20 cellular contexts compared by ENCODE assay signal in the genomic region with DNA sequence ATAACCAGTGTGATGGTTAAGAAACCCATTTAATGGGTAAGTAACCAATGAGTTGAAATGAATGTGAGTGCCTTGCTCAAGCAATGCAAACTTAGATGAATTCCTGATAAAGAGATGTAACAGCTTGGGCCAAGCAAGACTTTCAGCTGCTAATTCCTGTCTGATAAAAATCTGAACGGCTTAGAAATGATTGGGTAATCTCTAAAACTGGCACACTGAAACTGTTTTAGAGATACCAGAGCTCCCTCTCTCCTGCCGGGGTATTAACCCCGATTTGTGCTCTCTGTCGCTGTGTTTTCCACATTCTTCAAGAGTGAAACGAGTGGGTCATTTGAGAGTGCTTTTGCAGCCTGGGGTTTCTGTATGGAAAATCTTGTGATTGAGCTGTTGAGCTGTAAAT.
DNase-seq lines count a peak whose midpoint lies in the region; TF ChIP-seq lines count a peak whose summit lies in the region.
"Had no signal": no experiment of that assay in that cellular context is flagged by ENCODE, and none has a peak within 500 bp of the region (broad histone marks: within the 10 kb centered on the region; RNA-seq: fewer than 3 reads in every experiment).

No MANE protein-coding gene starts in this region.

- H3K4me3 ChIP-seq in suprapubic skin (peak overlapping the region; percentile 60), thyroid gland (replicated peaks in 1 of 3) (no peak overlapping the region)
- H3K4me3 ChIP-seq in effector memory CD4-positive, alpha-beta T cell (ENCODE audit: insufficient read depth, low read depth, low read length, poor library complexity, severe bottlenecking), result no peak overlapping the region
- H3K4me3 ChIP-seq: A549, adrenal gland had no signal

- TF ChIP-seq CTCF in brain (conservative IDR thresholded peaks at IDR 0.05) (no peak), suprapubic skin (IDR thresholded peaks at IDR 0.05) (no peak), thyroid gland (IDR thresholded peaks at IDR 0.05) (no peak)

- H3K27me3 Mint-ChIP-seq in activated naive CD8-positive, alpha-beta T cell, result peaks cover 27% of the 10 kb centered on the region
- H3K27me3 Mint-ChIP-seq in activated naive CD8-positive, alpha-beta T cell treated with anti-CD3 and anti-CD28 coated beads for 36 hours, result peaks cover 54% of the 10 kb centered on the region
- H3K27me3 Mint-ChIP-seq in brain (peaks cover 62% of the 10 kb centered on the region), immature natural killer cell (ENCODE audit: low read depth in 3 of 3) (peaks cover 10 to 17% (median 14%) of the 10 kb centered on the region in 3 donors)

- peaks cover 3% of the 10 kb centered on the region for H3K36me3 Mint-ChIP-seq in activated naive CD8-positive, alpha-beta T cell
- H3K36me3 Mint-ChIP-seq in activated naive CD8-positive, alpha-beta T cell treated with anti-CD3 and anti-CD28 coated beads for 36 hours, result peaks cover 3% of the 10 kb centered on the region
- peaks cover 26% of the 10 kb centered on the region for H3K36me3 Mint-ChIP-seq in brain
- peaks cover 3 to 11% (median 4%) of the 10 kb centered on the region in 3 donors for H3K36me3 Mint-ChIP-seq in immature natural killer cell
- H3K36me3 Mint-ChIP-seq: CD14-positive monocyte had no signal

- H3K9me3 ChIP-seq in suprapubic skin, result no peaks in the 10 kb centered on the region
- no peaks in the 10 kb centered on the region for H3K9me3 ChIP-seq in thyroid gland
- no peaks in the 10 kb centered on the region for H3K9me3 ChIP-seq in effector memory CD4-positive, alpha-beta T cell (ENCODE audit: control insufficient read depth, low read length)
- H3K9me3 ChIP-seq: adrenal gland had no signal

- WGBS in suprapubic skin, result 56% methylated on average over 5 of the region's 5 CpGs
- WGBS in thyroid gland, 2 donors, result 88 to 90% methylated on average over 5 of the region's 5 CpGs

- H3K36me3 ChIP-seq in suprapubic skin, result no peaks in the 10 kb centered on the region
- H3K36me3 ChIP-seq in thyroid gland, result no peaks in the 10 kb centered on the region
- H3K36me3 ChIP-seq in effector memory CD4-positive, alpha-beta T cell (ENCODE audit: control insufficient read depth, insufficient read depth, low read length), result no peaks in the 10 kb centered on the region
- H3K36me3 ChIP-seq: adrenal gland had no signal

- peaks cover 6% of the 10 kb centered on the region for H3K9me3 Mint-ChIP-seq in activated naive CD8-positive, alpha-beta T cell (ENCODE audit: low read depth)
- H3K9me3 Mint-ChIP-seq in activated naive CD8-positive, alpha-beta T cell treated with anti-CD3 and anti-CD28 coated beads for 36 hours, result peaks cover 5% of the 10 kb centered on the region
- peaks cover 11 to 22% (median 19%) of the 10 kb centered on the region in 5 experiments for H3K9me3 Mint-ChIP-seq in brain
- H3K9me3 Mint-ChIP-seq in immature natural killer cell, result no peaks in the 10 kb centered on the region
- H3K9me3 Mint-ChIP-seq: activated T-helper 2 cell treated with anti-CD3 and anti-CD28 coated beads, Interferon-gamma antibody, Interleukin-2, Interleukin-4, amounts not matched to agents 10 μg/mL and 5 μg/mL and 100 μg/mL, durations not matched to agents 14 hours and 24 hours and 36 hours had no signal

- intact Hi-C loops in thyroid gland (cut with DNase I), result no loop called here

- H3K27me3 ChIP-seq in suprapubic skin (peaks cover 7% of the 10 kb centered on the region), thyroid gland (no peaks in the 10 kb centered on the region)
- H3K27me3 ChIP-seq in effector memory CD4-positive, alpha-beta T cell (replicated peaks; ENCODE audit: control insufficient read depth, insufficient read depth, low read length, poor library complexity, severe bottlenecking), result no peaks in the 10 kb centered on the region

- peaks cover 27% of the 10 kb centered on the region for H3K4me1 ChIP-seq in suprapubic skin
- H3K4me1 ChIP-seq in thyroid gland, result peaks cover 0 to 7% of the 10 kb centered on the region in 2 donors
- no peaks in the 10 kb centered on the region for H3K4me1 ChIP-seq in effector memory CD4-positive, alpha-beta T cell (ENCODE audit: control insufficient read depth, insufficient read depth, low read length, poor library complexity, severe bottlenecking)
- H3K4me1 ChIP-seq: A549, adrenal gland had no signal

- H3K27ac ChIP-seq in suprapubic skin, result peak overlapping the region; percentile 8
- H3K27ac ChIP-seq in thyroid gland, result no peak overlapping the region
- H3K27ac ChIP-seq in effector memory CD4-positive, alpha-beta T cell (ENCODE audit: insufficient read depth, low read length, poor library complexity, severe bottlenecking), result no peak overlapping the region
- H3K27ac ChIP-seq: A549, adrenal gland, left ventricle myocardium inferior had no signal

- H3K4me1 Mint-ChIP-seq in activated naive CD8-positive, alpha-beta T cell (ENCODE audit: low read depth), result peaks cover 2% of the 10 kb centered on the region
- H3K4me1 Mint-ChIP-seq in activated naive CD8-positive, alpha-beta T cell treated with anti-CD3 and anti-CD28 coated beads for 36 hours, result peaks cover 1% of the 10 kb centered on the region
- H3K4me1 Mint-ChIP-seq in brain (peaks cover 57% of the 10 kb centered on the region), immature natural killer cell (peaks cover 21 to 26% of the 10 kb centered on the region in 2 donors)

- H3K27ac Mint-ChIP-seq in activated naive CD8-positive, alpha-beta T cell, result no peak overlapping the region
- H3K27ac Mint-ChIP-seq in activated naive CD8-positive, alpha-beta T cell treated with anti-CD3 and anti-CD28 coated beads for 36 hours, result no peak overlapping the region
- H3K27ac Mint-ChIP-seq in brain (peak overlapping the region; percentile 7 to 90 (median 67)), immature natural killer cell (no peak overlapping the region)
- H3K27ac Mint-ChIP-seq: activated B cell treated with CpG ODN at 0.5 μM for 24 hours; activated T-helper 2 cell treated with anti-CD3 and anti-CD28 coated beads, Interferon-gamma antibody, Interleukin-2, Interleukin-4, amounts not matched to agents 10 μg/mL and 5 μg/mL and 100 μg/mL, durations not matched to agents 14 hours and 24 hours and 36 hours; CD14-positive monocyte; naive B cell; T-helper 17 cell had no signal

- no peak for TF ChIP-seq EP300 in suprapubic skin (IDR thresholded peaks at IDR 0.05)

- TF ChIP-seq POLR2A in suprapubic skin (IDR thresholded peaks at IDR 0.05), result no peak
- no peak for TF ChIP-seq POLR2A in thyroid gland (IDR thresholded peaks at IDR 0.05)

- DNase-seq in activated naive CD8-positive, alpha-beta T cell treated with anti-CD3 and anti-CD28 coated beads for 36 hours, result no peak
- DNase-seq in immature natural killer cell, result no peak
- DNase-seq in suprapubic skin (ENCODE audit: low spot score in 2 of 2), result no peak
- DNase-seq in thyroid gland, result no peak
- no peak for DNase-seq in effector memory CD4-positive, alpha-beta T cell
- no peak for DNase-seq in activated CD8-positive, alpha-beta memory T cell treated with anti-CD3 and anti-CD28 coated beads, Interleukin-2, amount 50 U/mL, for 4 hours
- DNase-seq: activated B cell treated with CpG ODN at 0.5 μM for 24 hours; activated CD8-positive, alpha-beta memory T cell treated with anti-CD3 and anti-CD28 coated beads for 24 hours; adrenal gland; central memory CD4-positive, alpha-beta T cell; left ventricle myocardium inferior; naive B cell; NCI-H1436; stimulated activated naive CD4-positive, alpha-beta T cell; T-helper 17 cell had no signal

- peak overlapping the region; percentile 5 for H3K4me3 Mint-ChIP-seq in activated naive CD8-positive, alpha-beta T cell
- H3K4me3 Mint-ChIP-seq in activated naive CD8-positive, alpha-beta T cell treated with anti-CD3 and anti-CD28 coated beads for 36 hours, result no peak overlapping the region
- H3K4me3 Mint-ChIP-seq in brain (peak overlapping the region; percentile 81 to 92 (median 83)), immature natural killer cell (peak overlapping the region; percentile 34 to 76 (median 64))
- H3K4me3 Mint-ChIP-seq: activated B cell treated with CpG ODN at 0.5 μM for 24 hours had no signal

Comparison
In these comparisons a context has a peak if more than half of its experiments do, and no peak if none do; other contexts are left out.
1. H3K27ac Mint-ChIP-seq: peak in brain (5 of 5); none in activated naive CD8-positive, alpha-beta T cell (single experiment), activated naive CD8-positive, alpha-beta T cell treated with anti-CD3 and anti-CD28 coated beads for 36 hours (single experiment) and immature natural killer cell (0 of 6).